ENCODE assay signal across 1 cellular context in genomic region chr10:22322663-22323160, GRCh38.
TF ChIP-seq lines count a peak whose summit lies in the region.

No MANE protein-coding gene starts in this region.

TF ChIP-seq in K562, 482 proteins besides CTCF, POLR2A, EP300 and RAD21:
- no peak for TF ChIP-seq ZMIZ1 (IDR thresholded peaks at IDR 0.05; ENCODE audit: low read depth in 2 of 2, low read length in 2 of 2)
- TF ChIP-seq DPF2 (IDR thresholded peaks at IDR 0.05): 0 out of 2 replicates have a peak, but pooled peaks have one; percentile 21
- no peak for TF ChIP-seq POLR2AphosphoS5 (IDR thresholded peaks at IDR 0.05; ENCODE audit: control insufficient read depth, insufficient read depth, low read depth, low read length)
- no peak for TF ChIP-seq CGGBP1 (CRISPR knock-in tag; IDR thresholded peaks at IDR 0.05)
- no peak for TF ChIP-seq MCM2 (IDR thresholded peaks at IDR 0.05; ENCODE audit: low read depth)
- no peak for TF ChIP-seq HOMEZ (CRISPR knock-in tag; IDR thresholded peaks at IDR 0.05)
- no peak for TF ChIP-seq IRF1 (CRISPR knock-in tag; IDR thresholded peaks at IDR 0.05; ENCODE audit: borderline replicate concordance)
- 0 out of 2 replicates have a peak, but pooled peaks have one; percentile 9 for TF ChIP-seq AFF4 (CRISPR knock-in tag; IDR thresholded peaks at IDR 0.05)
- TF ChIP-seq RFX7 (CRISPR knock-in tag; IDR thresholded peaks at IDR 0.05): no peak
- TF ChIP-seq ZNF24 (IDR thresholded peaks at IDR 0.05): no peak
- TF ChIP-seq RREB1 (CRISPR knock-in tag; IDR thresholded peaks at IDR 0.05): no peak
- no peak for TF ChIP-seq GTF2E2 (tag; IDR thresholded peaks at IDR 0.05)
- no peak for TF ChIP-seq ZNF12 (CRISPR knock-in tag; IDR thresholded peaks at IDR 0.05)
- TF ChIP-seq ETV5 (CRISPR knock-in tag; IDR thresholded peaks at IDR 0.05; ENCODE audit: low read depth): no peak
- TF ChIP-seq ELF2 (CRISPR knock-in tag; IDR thresholded peaks at IDR 0.05): no peak
- no peak for TF ChIP-seq ILK (tag; IDR thresholded peaks at IDR 0.05; ENCODE audit: borderline replicate concordance, low read depth)
- no peak for TF ChIP-seq ZBTB43 (CRISPR knock-in tag; IDR thresholded peaks at IDR 0.05)
